Comparison of ENCODE assay signal across 1 cellular context in genomic region chr1:39115271-39116110, GRCh38.
TF ChIP-seq lines count a peak whose summit lies in the region.

No MANE protein-coding gene starts in this region.

TF ChIP-seq in SK-N-SH, 30 proteins besides CTCF, POLR2A, EP300 and RAD21 (continued from another document):
- TF ChIP-seq PBX3 (IDR thresholded peaks at IDR 0.05) = no peak
